34 cellular contexts compared by ENCODE assay signal in the genomic region with DNA sequence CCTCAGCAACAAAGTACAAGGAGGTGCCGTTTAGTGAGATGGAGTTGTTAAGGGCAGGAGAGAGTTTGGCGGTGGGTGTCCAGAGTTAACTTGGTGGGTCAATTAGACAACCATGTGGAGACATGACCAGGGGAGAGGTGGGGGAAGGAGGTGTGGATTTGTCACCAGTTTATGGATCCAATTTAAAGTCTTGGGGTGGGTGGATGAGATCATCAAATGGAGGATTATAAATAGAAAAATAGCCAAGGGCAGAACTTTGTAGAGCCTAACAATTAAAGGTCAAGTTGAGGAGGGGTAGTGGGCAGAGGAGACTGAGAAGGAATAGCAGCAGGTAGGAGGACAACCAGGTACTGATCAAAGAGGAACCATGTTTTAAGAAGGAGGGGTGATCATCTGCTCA.
DNase-seq lines count a peak whose midpoint lies in the region; ATAC-seq and TF ChIP-seq lines count a peak whose summit lies in the region.
"Had no signal": no experiment of that assay in that cellular context is flagged by ENCODE, and none has a peak within 500 bp of the region (broad histone marks: within the 10 kb centered on the region; RNA-seq: fewer than 3 reads in every experiment).

No MANE protein-coding gene starts in this region.

- no peaks in the 10 kb centered on the region for H3K9me3 Mint-ChIP-seq in activated CD8-positive, alpha-beta T cell treated with anti-CD3 and anti-CD28 coated beads, Interleukin-2, amount 10 ng/mL, durations not matched to agents 7 days and 5 days (ENCODE audit: insufficient read depth)
- no peaks in the 10 kb centered on the region for H3K9me3 Mint-ChIP-seq in activated CD8-positive, alpha-beta T cell treated with anti-CD3 and anti-CD28 coated beads for 36 hours
- H3K9me3 Mint-ChIP-seq in stimulated activated memory B cell treated with anti-CD40 and anti-IgM and Interleukin-4, amounts not matched to agents 10 μg/mL and 1 μg/mL and 100 μg/mL, for 72 hours = no peaks in the 10 kb centered on the region
- H3K9me3 Mint-ChIP-seq: CD4-positive, alpha-beta memory T cell; CD4-positive, alpha-beta T cell; CD8-positive, alpha-beta memory T cell; CD8-positive, alpha-beta T cell had no signal

- H3K9me3 ChIP-seq in HEK293 (ENCODE audit: control insufficient read depth, insufficient read depth, low read depth, low read length) = no peaks in the 10 kb centered on the region
- no peaks in the 10 kb centered on the region for H3K9me3 ChIP-seq in OCI-LY3 (ENCODE audit: insufficient read depth, low read length)
- H3K9me3 ChIP-seq: A549; BE2C; BLaER1; BLaER1 treated with 17β-estradiol and CSF1 and Interleukin-3, amounts not matched to agents 10 nM and 100 nM; Caco-2 had no signal

- no peaks in the 10 kb centered on the region for H3K27me3 ChIP-seq in OCI-LY3 (ENCODE audit: low read depth, low read length)
- H3K27me3 ChIP-seq: BLaER1; BLaER1 treated with 17β-estradiol and CSF1 and Interleukin-3, amounts not matched to agents 10 nM and 100 nM had no signal

- intact Hi-C loops in activated CD8-positive, alpha-beta T cell treated with anti-CD3 and anti-CD28 coated beads for 36 hours (cut with micrococcal nuclease) = no loop called here

- peaks cover 2% of the 10 kb centered on the region for H3K4me1 Mint-ChIP-seq in activated CD8-positive, alpha-beta T cell treated with anti-CD3 and anti-CD28 coated beads, Interleukin-2, amount 10 ng/mL, durations not matched to agents 7 days and 5 days (ENCODE audit: low read depth)
- no peaks in the 10 kb centered on the region for H3K4me1 Mint-ChIP-seq in activated CD8-positive, alpha-beta T cell treated with anti-CD3 and anti-CD28 coated beads for 36 hours (ENCODE audit: low read depth)
- H3K4me1 Mint-ChIP-seq in stimulated activated memory B cell treated with anti-CD40 and anti-IgM and Interleukin-4, amounts not matched to agents 10 μg/mL and 1 μg/mL and 100 μg/mL, for 72 hours = peaks cover 19% of the 10 kb centered on the region
- H3K4me1 Mint-ChIP-seq: CD14-positive monocyte had no signal

- H2AFZ ChIP-seq in OCI-LY3 (ENCODE audit: low read depth, low read length) = no peak overlapping the region

- no peaks in the 10 kb centered on the region for H3K4me1 ChIP-seq in HEK293 (ENCODE audit: control insufficient read depth, insufficient read depth, low read length)
- peaks cover 89% of the 10 kb centered on the region for H3K4me1 ChIP-seq in OCI-LY3 (ENCODE audit: low read length)
- H3K4me1 ChIP-seq: BE2C, Caco-2 had no signal

- no peak for ATAC-seq in activated CD8-positive, alpha-beta T cell treated with anti-CD3 and anti-CD28 coated beads, Interleukin-2, amount 10 ng/mL, durations not matched to agents 7 days and 5 days
- ATAC-seq in activated CD8-positive, alpha-beta T cell treated with anti-CD3 and anti-CD28 coated beads for 36 hours = no peak
- ATAC-seq in stimulated activated memory B cell treated with anti-CD40 and anti-IgM and Interleukin-4, amounts not matched to agents 10 μg/mL and 1 μg/mL and 100 μg/mL, for 72 hours = no peak
- ATAC-seq: A549; CD8-positive, alpha-beta T cell had no signal

- H3K27ac ChIP-seq in HEK293 (ENCODE audit: extremely low read depth, low read depth, low read length) (no peak overlapping the region), OCI-LY3 (ENCODE audit: low read length) (peak overlapping the region; percentile 91)
- H3K27ac ChIP-seq: 22Rv1; A549; BLaER1; BLaER1 treated with 17β-estradiol and CSF1 and Interleukin-3, amounts not matched to agents 10 nM and 100 nM; C4-2B had no signal

- no peak overlapping the region for H3K9ac ChIP-seq in OCI-LY3 (ENCODE audit: low read length)
- H3K9ac ChIP-seq: BLaER1; BLaER1 treated with 17β-estradiol and CSF1 and Interleukin-3, amounts not matched to agents 10 nM and 100 nM had no signal

- no peak overlapping the region for H3K4me3 Mint-ChIP-seq in activated CD8-positive, alpha-beta T cell treated with anti-CD3 and anti-CD28 coated beads, Interleukin-2, amount 10 ng/mL, durations not matched to agents 7 days and 5 days
- no peak overlapping the region for H3K4me3 Mint-ChIP-seq in activated CD8-positive, alpha-beta T cell treated with anti-CD3 and anti-CD28 coated beads for 36 hours
- H3K4me3 Mint-ChIP-seq in stimulated activated memory B cell treated with anti-CD40 and anti-IgM and Interleukin-4, amounts not matched to agents 10 μg/mL and 1 μg/mL and 100 μg/mL, for 72 hours = no peak overlapping the region
- H3K4me3 Mint-ChIP-seq: B cell; CD14-positive monocyte; CD4-positive, alpha-beta memory T cell; CD4-positive, alpha-beta T cell; CD4-positive, CD25-positive, alpha-beta regulatory T cell; CD8-positive, alpha-beta memory T cell; CD8-positive, alpha-beta T cell had no signal

- POLR2A ChIA-PET in activated CD8-positive, alpha-beta T cell treated with anti-CD3 and anti-CD28 coated beads, Interleukin-2, amount 10 ng/mL, durations not matched to agents 7 days and 5 days (lab: Charles Lee) = no interaction called here
- POLR2A ChIA-PET in activated CD8-positive, alpha-beta T cell treated with anti-CD3 and anti-CD28 coated beads for 36 hours (lab: Charles Lee) = no interaction called here
- POLR2A ChIA-PET in HEK293 (lab: Yijun Ruan, JAX) = no interaction called here

- H4K20me1 ChIP-seq in OCI-LY3 (ENCODE audit: insufficient read depth, low read length) = no peaks in the 10 kb centered on the region
- H4K20me1 ChIP-seq: BLaER1; BLaER1 treated with 17β-estradiol and CSF1 and Interleukin-3, amounts not matched to agents 10 nM and 100 nM had no signal

- no peak for TF ChIP-seq CTCF in activated CD8-positive, alpha-beta T cell treated with anti-CD3 and anti-CD28 coated beads for 36 hours (IDR thresholded peaks at IDR 0.05)
- TF ChIP-seq CTCF in HEK293 (tag by site-specific recombination; IDR thresholded peaks at IDR 0.05) (no peak), OCI-LY3 (IDR thresholded peaks at IDR 0.05; ENCODE audit: low read depth, low read length) (no peak)

- no peak overlapping the region for H3K4me3 ChIP-seq in HEK293 (ENCODE audit: low read depth, low read length)
- no peak overlapping the region for H3K4me3 ChIP-seq in OCI-LY3 (ENCODE audit: low read length)
- H3K4me3 ChIP-seq: A549; BLaER1; BLaER1 treated with 17β-estradiol and CSF1 and Interleukin-3, amounts not matched to agents 10 nM and 100 nM had no signal

- CTCF ChIA-PET in activated CD8-positive, alpha-beta T cell treated with anti-CD3 and anti-CD28 coated beads, Interleukin-2, amount 10 ng/mL, durations not matched to agents 7 days and 5 days (lab: Charles Lee) = no interaction called here
- CTCF ChIA-PET in activated CD8-positive, alpha-beta T cell treated with anti-CD3 and anti-CD28 coated beads for 36 hours (lab: Charles Lee) = no interaction called here
- CTCF ChIA-PET in HEK293 (lab: Yijun Ruan, JAX) = no interaction called here

- H3K4me2 ChIP-seq in OCI-LY3 (ENCODE audit: low read length) = no peak overlapping the region
- H3K4me2 ChIP-seq: A549; BLaER1; BLaER1 treated with 17β-estradiol and CSF1 and Interleukin-3, amounts not matched to agents 10 nM and 100 nM had no signal

- DNase-seq in activated CD8-positive, alpha-beta T cell treated with anti-CD3 and anti-CD28 coated beads, Interleukin-2, amount 10 ng/mL, durations not matched to agents 7 days and 5 days = no peak
- no peak for DNase-seq in activated CD8-positive, alpha-beta T cell treated with anti-CD3 and anti-CD28 coated beads for 36 hours
- DNase-seq in central memory CD4-positive, alpha-beta T cell = no peak
- DNase-seq in DMS79 (lab: John Stamatoyannopoulos, UW) (no peak), amygdala (lab: John Stamatoyannopoulos, UW) (no peak)
- DNase-seq: 8988T; ACHN; AML-193; BE2C; C1 segment of cervical spinal cord; Caco-2; Calu3; CD4-positive, alpha-beta memory T cell; CD4-positive, alpha-beta T cell; CD4-positive, CD25-positive, alpha-beta regulatory T cell; CD8-positive, alpha-beta memory T cell; CD8-positive, alpha-beta T cell; COR-L47; DMS 273 treated with DMSO at 0.1 percent for 48 hours; DMS153; DMS53; DMS79 treated with DMSO at 0.1 percent for 48 hours; DND-41; EL had no signal

- H3K36me3 ChIP-seq in HEK293 (ENCODE audit: control insufficient read depth in 2 of 2, insufficient read depth in 1 of 2, low read length in 2 of 2) = no peaks in the 10 kb centered on the region
- H3K36me3 ChIP-seq in OCI-LY3 (replicated peaks; ENCODE audit: low read depth, low read length) = peaks cover 22% of the 10 kb centered on the region
- H3K36me3 ChIP-seq: BE2C; BLaER1; BLaER1 treated with 17β-estradiol and CSF1 and Interleukin-3, amounts not matched to agents 10 nM and 100 nM had no signal

- peaks cover 28% of the 10 kb centered on the region for H3K27me3 Mint-ChIP-seq in activated CD8-positive, alpha-beta T cell treated with anti-CD3 and anti-CD28 coated beads, Interleukin-2, amount 10 ng/mL, durations not matched to agents 7 days and 5 days (ENCODE audit: low read depth)
- H3K27me3 Mint-ChIP-seq in activated CD8-positive, alpha-beta T cell treated with anti-CD3 and anti-CD28 coated beads for 36 hours = no peaks in the 10 kb centered on the region
- no peaks in the 10 kb centered on the region for H3K27me3 Mint-ChIP-seq in stimulated activated memory B cell treated with anti-CD40 and anti-IgM and Interleukin-4, amounts not matched to agents 10 μg/mL and 1 μg/mL and 100 μg/mL, for 72 hours
- H3K27me3 Mint-ChIP-seq: B cell; CD4-positive, alpha-beta T cell had no signal

- peaks cover 10% of the 10 kb centered on the region; the same call in 1 of the 2 replicates for H3K79me2 ChIP-seq in OCI-LY3 (ENCODE audit: low read length)

- H3K27ac Mint-ChIP-seq in activated CD8-positive, alpha-beta T cell treated with anti-CD3 and anti-CD28 coated beads, Interleukin-2, amount 10 ng/mL, durations not matched to agents 7 days and 5 days = peak overlapping the region; percentile 13
- H3K27ac Mint-ChIP-seq in activated CD8-positive, alpha-beta T cell treated with anti-CD3 and anti-CD28 coated beads for 36 hours = no peak overlapping the region
- H3K27ac Mint-ChIP-seq in stimulated activated memory B cell treated with anti-CD40 and anti-IgM and Interleukin-4, amounts not matched to agents 10 μg/mL and 1 μg/mL and 100 μg/mL, for 72 hours = peak overlapping the region; percentile 6
- H3K27ac Mint-ChIP-seq: B cell; CD14-positive monocyte; CD4-positive, alpha-beta T cell; CD8-positive, alpha-beta T cell had no signal

- no peaks in the 10 kb centered on the region for H3K36me3 Mint-ChIP-seq in activated CD8-positive, alpha-beta T cell treated with anti-CD3 and anti-CD28 coated beads, Interleukin-2, amount 10 ng/mL, durations not matched to agents 7 days and 5 days (ENCODE audit: low read depth)
- no peaks in the 10 kb centered on the region for H3K36me3 Mint-ChIP-seq in activated CD8-positive, alpha-beta T cell treated with anti-CD3 and anti-CD28 coated beads for 36 hours (ENCODE audit: low read depth)
- H3K36me3 Mint-ChIP-seq in stimulated activated memory B cell treated with anti-CD40 and anti-IgM and Interleukin-4, amounts not matched to agents 10 μg/mL and 1 μg/mL and 100 μg/mL, for 72 hours = no peaks in the 10 kb centered on the region
- H3K36me3 Mint-ChIP-seq: CD14-positive monocyte; CD4-positive, alpha-beta memory T cell; CD8-positive, alpha-beta memory T cell; CD8-positive, alpha-beta T cell had no signal

TF ChIP-seq in HEK293, 187 proteins besides CTCF, POLR2A, EP300 and RAD21 (continues in another document):
- TF ChIP-seq ZFHX2 (tag by site-specific recombination; conservative IDR thresholded peaks at IDR 0.05) (peak; percentile 53), EGR2 (tag by site-specific recombination; IDR thresholded peaks at IDR 0.05; ENCODE audit: low read depth) (peak; percentile 77; the same call in 1 of the 2 replicates)
